Comparison of ENCODE assay signal across 1 cellular context in the genomic region with DNA sequence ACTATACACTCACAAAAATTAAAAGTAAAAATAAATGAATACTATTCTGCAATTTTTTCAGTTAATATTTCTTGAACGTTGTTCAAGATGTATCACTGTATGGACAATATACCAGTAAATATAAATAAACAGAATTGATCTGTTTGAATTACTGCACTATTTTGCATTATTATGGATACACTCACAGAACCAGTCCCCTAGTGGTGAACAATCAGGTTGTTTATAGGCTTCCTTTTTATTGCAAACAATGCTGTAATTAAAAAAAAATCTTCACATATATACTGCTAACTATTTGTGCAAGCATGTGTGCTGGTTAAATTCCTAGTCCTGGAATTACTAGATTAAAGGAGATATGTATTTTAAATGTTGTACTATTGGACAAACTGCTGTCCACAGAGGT.
TF ChIP-seq lines count a peak whose summit lies in the region.

No MANE protein-coding gene starts in this region.

TF ChIP-seq in WTC11, 78 proteins besides CTCF, POLR2A, EP300 and RAD21 (continued from another document):
- TF ChIP-seq, protein P1, sequence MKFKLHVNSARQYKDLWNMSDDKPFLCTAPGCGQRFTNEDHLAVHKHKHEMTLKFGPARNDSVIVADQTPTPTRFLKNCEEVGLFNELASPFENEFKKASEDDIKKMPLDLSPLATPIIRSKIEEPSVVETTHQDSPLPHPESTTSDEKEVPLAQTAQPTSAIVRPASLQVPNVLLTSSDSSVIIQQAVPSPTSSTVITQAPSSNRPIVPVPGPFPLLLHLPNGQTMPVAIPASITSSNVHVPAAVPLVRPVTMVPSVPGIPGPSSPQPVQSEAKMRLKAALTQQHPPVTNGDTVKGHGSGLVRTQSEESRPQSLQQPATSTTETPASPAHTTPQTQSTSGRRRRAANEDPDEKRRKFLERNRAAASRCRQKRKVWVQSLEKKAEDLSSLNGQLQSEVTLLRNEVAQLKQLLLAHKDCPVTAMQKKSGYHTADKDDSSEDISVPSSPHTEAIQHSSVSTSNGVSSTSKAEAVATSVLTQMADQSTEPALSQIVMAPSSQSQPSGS (CRISPR knock-in tag; IDR thresholded peaks at IDR 0.05; ENCODE audit: borderline replicate concordance, low read depth): no peak
- TF ChIP-seq CBFB (CRISPR knock-in tag; IDR thresholded peaks at IDR 0.05; ENCODE audit: low read depth) (no peak), FOXJ3 (CRISPR knock-in tag; IDR thresholded peaks at IDR 0.05; ENCODE audit: borderline replicate concordance) (no peak), ATF1 (CRISPR knock-in tag; IDR thresholded peaks at IDR 0.05) (no peak), NFYB (CRISPR knock-in tag; conservative IDR thresholded peaks at IDR 0.05; ENCODE audit: low read depth) (no peak), ZNF263 (CRISPR knock-in tag; IDR thresholded peaks at IDR 0.05; ENCODE audit: low read depth) (no peak)
- TF ChIP-seq, protein P2, sequence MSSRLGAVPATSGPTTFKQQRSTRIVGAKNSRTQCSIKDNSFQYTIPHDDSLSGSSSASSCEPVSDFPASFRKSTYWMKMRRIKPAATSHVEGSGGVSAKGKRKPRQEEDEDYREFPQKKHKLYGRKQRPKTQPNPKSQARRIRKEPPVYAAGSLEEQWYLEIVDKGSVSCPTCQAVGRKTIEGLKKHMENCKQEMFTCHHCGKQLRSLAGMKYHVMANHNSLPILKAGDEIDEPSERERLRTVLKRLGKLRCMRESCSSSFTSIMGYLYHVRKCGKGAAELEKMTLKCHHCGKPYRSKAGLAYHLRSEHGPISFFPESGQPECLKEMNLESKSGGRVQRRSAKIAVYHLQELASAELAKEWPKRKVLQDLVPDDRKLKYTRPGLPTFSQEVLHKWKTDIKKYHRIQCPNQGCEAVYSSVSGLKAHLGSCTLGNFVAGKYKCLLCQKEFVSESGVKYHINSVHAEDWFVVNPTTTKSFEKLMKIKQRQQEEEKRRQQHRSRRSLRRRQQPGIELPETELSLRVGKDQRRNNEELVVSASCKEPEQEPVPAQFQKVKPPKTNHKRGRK (CRISPR knock-in tag; IDR thresholded peaks at IDR 0.05; ENCODE audit: borderline replicate concordance): no peak
- TF ChIP-seq, protein P3, sequence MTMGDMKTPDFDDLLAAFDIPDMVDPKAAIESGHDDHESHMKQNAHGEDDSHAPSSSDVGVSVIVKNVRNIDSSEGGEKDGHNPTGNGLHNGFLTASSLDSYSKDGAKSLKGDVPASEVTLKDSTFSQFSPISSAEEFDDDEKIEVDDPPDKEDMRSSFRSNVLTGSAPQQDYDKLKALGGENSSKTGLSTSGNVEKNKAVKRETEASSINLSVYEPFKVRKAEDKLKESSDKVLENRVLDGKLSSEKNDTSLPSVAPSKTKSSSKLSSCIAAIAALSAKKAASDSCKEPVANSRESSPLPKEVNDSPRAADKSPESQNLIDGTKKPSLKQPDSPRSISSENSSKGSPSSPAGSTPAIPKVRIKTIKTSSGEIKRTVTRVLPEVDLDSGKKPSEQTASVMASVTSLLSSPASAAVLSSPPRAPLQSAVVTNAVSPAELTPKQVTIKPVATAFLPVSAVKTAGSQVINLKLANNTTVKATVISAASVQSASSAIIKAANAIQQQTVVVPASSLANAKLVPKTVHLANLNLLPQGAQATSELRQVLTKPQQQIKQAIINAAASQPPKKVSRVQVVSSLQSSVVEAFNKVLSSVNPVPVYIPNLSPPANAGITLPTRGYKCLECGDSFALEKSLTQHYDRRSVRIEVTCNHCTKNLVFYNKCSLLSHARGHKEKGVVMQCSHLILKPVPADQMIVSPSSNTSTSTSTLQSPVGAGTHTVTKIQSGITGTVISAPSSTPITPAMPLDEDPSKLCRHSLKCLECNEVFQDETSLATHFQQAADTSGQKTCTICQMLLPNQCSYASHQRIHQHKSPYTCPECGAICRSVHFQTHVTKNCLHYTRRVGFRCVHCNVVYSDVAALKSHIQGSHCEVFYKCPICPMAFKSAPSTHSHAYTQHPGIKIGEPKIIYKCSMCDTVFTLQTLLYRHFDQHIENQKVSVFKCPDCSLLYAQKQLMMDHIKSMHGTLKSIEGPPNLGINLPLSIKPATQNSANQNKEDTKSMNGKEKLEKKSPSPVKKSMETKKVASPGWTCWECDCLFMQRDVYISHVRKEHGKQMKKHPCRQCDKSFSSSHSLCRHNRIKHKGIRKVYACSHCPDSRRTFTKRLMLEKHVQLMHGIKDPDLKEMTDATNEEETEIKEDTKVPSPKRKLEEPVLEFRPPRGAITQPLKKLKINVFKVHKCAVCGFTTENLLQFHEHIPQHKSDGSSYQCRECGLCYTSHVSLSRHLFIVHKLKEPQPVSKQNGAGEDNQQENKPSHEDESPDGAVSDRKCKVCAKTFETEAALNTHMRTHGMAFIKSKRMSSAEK (CRISPR knock-in tag; IDR thresholded peaks at IDR 0.05; ENCODE audit: borderline replicate concordance): no peak
